In genomic region chr7:68783671-68784070, GRCh38 we compare ENCODE assay signal across 19 cellular contexts.
DNase-seq lines count a peak whose midpoint lies in the region; ATAC-seq and TF ChIP-seq lines count a peak whose summit lies in the region.
"Had no signal": no experiment of that assay in that cellular context is flagged by ENCODE, and none has a peak within 500 bp of the region (broad histone marks: within the 10 kb centered on the region; RNA-seq: fewer than 3 reads in every experiment).

No MANE protein-coding gene starts in this region.

- no peak overlapping the region for H2BK5ac ChIP-seq in neuronal stem cell (ENCODE audit: low read length)

- H3K18ac ChIP-seq in neuronal stem cell (ENCODE audit: low read length) = no peak overlapping the region

- peak overlapping the region; percentile 5 for H3K27ac Mint-ChIP-seq in mesothelial cell of epicardium
- no peak overlapping the region for H3K27ac Mint-ChIP-seq in activated naive CD8-positive, alpha-beta T cell treated with anti-CD3 and anti-CD28 coated beads, Interleukin-2, amount 50 U/mL, for 24 hours
- H3K27ac Mint-ChIP-seq: CD14-positive monocyte had no signal

- H4K8ac ChIP-seq in neuronal stem cell (ENCODE audit: low read depth, low read length) = no peak overlapping the region

- ATAC-seq in activated naive CD8-positive, alpha-beta T cell treated with anti-CD3 and anti-CD28 coated beads, Interleukin-2, amount 50 U/mL, for 24 hours = no peak

- no CpG with 5 or more reads among the region's 3 CpGs for WGBS in neuronal stem cell (ENCODE audit: extremely low coverage in 2 of 2, insufficient read length in 2 of 2, insufficient replicate concordance in 1 of 2), 2 donors

- no peak overlapping the region for H3K4ac ChIP-seq in neuronal stem cell (ENCODE audit: low read length)

- peaks cover 6% of the 10 kb centered on the region for H3K9me3 Mint-ChIP-seq in mesothelial cell of epicardium
- peaks cover 23% of the 10 kb centered on the region for H3K9me3 Mint-ChIP-seq in activated naive CD8-positive, alpha-beta T cell treated with anti-CD3 and anti-CD28 coated beads, Interleukin-2, amount 50 U/mL, for 24 hours

- peaks cover 0 to 10% of the 10 kb centered on the region in 2 donors for H3K4me1 ChIP-seq in neuronal stem cell (ENCODE audit: control insufficient read depth in 2 of 2, insufficient read depth in 1 of 2, low read depth in 1 of 2, low read length in 2 of 2)

- no peak overlapping the region for H3K14ac ChIP-seq in neuronal stem cell (ENCODE audit: low read length)

- H2BK15ac ChIP-seq in neuronal stem cell (ENCODE audit: low read length) = no peak overlapping the region

- peak; percentile 1 for DNase-seq in ELR (ENCODE audit: low read depth)
- peak; percentile 73 for DNase-seq in NCI-H226
- peak; percentile 27 for DNase-seq in choroid plexus epithelial cell (ENCODE audit: low read depth)
- no peak for DNase-seq in mesothelial cell of epicardium (ENCODE audit: low spot score in 2 of 2, unreplicated experiment in 2 of 2)
- DNase-seq in neuronal stem cell (ENCODE audit: low spot score) = no peak
- no peak for DNase-seq in cerebellar nuclear complex (lab: John Stamatoyannopoulos, UW)
- no peak for DNase-seq in ecto neural progenitor cell (ENCODE audit: low spot score)
- DNase-seq in activated naive CD8-positive, alpha-beta T cell treated with anti-CD3 and anti-CD28 coated beads, Interleukin-2, amount 50 U/mL, for 24 hours = no peak
- DNase-seq: ACHN, AML-193, DMS153, EL, HCEC 1CT, KBM-7, NCI-H1436 treated with DMSO at 0.1 percent for 48 hours, NCI-H2029 treated with DMSO at 0.1 percent for 48 hours, NCI-H510A, NCI-H82 had no signal

- H2BK12ac ChIP-seq in neuronal stem cell (ENCODE audit: low read length) = no peak overlapping the region

- H3K36me3 ChIP-seq in neuronal stem cell (replicated peaks in 1 of 2; ENCODE audit: control insufficient read depth in 2 of 2, insufficient read depth in 2 of 2, low read length in 2 of 2) = no peaks in the 10 kb centered on the region

- TF ChIP-seq CTCF in choroid plexus epithelial cell (conservative IDR thresholded peaks at IDR 0.05; ENCODE audit: low read depth, low read length) (no peak), mesothelial cell of epicardium (IDR thresholded peaks at IDR 0.05; ENCODE audit: unreplicated experiment) (no peak)

- H3K27ac ChIP-seq in neuronal stem cell (replicated peaks; ENCODE audit: low read length) = no peak overlapping the region

- H3K4me1 Mint-ChIP-seq in mesothelial cell of epicardium = peaks cover 7% of the 10 kb centered on the region
- H3K4me1 Mint-ChIP-seq in activated naive CD8-positive, alpha-beta T cell treated with anti-CD3 and anti-CD28 coated beads, Interleukin-2, amount 50 U/mL, for 24 hours = no peaks in the 10 kb centered on the region
- H3K4me1 Mint-ChIP-seq: CD14-positive monocyte had no signal

- H3K36me3 Mint-ChIP-seq in mesothelial cell of epicardium = no peaks in the 10 kb centered on the region
- no peaks in the 10 kb centered on the region for H3K36me3 Mint-ChIP-seq in activated naive CD8-positive, alpha-beta T cell treated with anti-CD3 and anti-CD28 coated beads, Interleukin-2, amount 50 U/mL, for 24 hours (ENCODE audit: low read depth)
- H3K36me3 Mint-ChIP-seq: CD14-positive monocyte had no signal

- no peak overlapping the region for H4K91ac ChIP-seq in neuronal stem cell (ENCODE audit: low read depth, low read length, poor library complexity)

- H3K79me1 ChIP-seq in neuronal stem cell (ENCODE audit: low read depth, low read length) = no peaks in the 10 kb centered on the region

- H2AK5ac ChIP-seq in neuronal stem cell (ENCODE audit: low read depth, low read length) = no peak overlapping the region

- no peak overlapping the region for H3K4me3 Mint-ChIP-seq in mesothelial cell of epicardium
- no peak overlapping the region for H3K4me3 Mint-ChIP-seq in activated naive CD8-positive, alpha-beta T cell treated with anti-CD3 and anti-CD28 coated beads, Interleukin-2, amount 50 U/mL, for 24 hours
- H3K4me3 Mint-ChIP-seq: CD14-positive monocyte had no signal

- H2BK120ac ChIP-seq in neuronal stem cell (ENCODE audit: low read depth, low read length) = no peak overlapping the region

- no peaks in the 10 kb centered on the region for H3K27me3 Mint-ChIP-seq in mesothelial cell of epicardium (ENCODE audit: low read depth)
- H3K27me3 Mint-ChIP-seq in activated naive CD8-positive, alpha-beta T cell treated with anti-CD3 and anti-CD28 coated beads, Interleukin-2, amount 50 U/mL, for 24 hours = no peaks in the 10 kb centered on the region

- no peak overlapping the region for H3K9ac ChIP-seq in neuronal stem cell (ENCODE audit: low read depth, low read length, poor library complexity)

- no peak overlapping the region for H3K4me2 ChIP-seq in neuronal stem cell (ENCODE audit: insufficient read depth, low read length, poor library complexity, severe bottlenecking)

- no peak overlapping the region for H3K23ac ChIP-seq in neuronal stem cell (ENCODE audit: low read depth, low read length, poor library complexity)

- H3K4me3 ChIP-seq in choroid plexus epithelial cell (ENCODE audit: low read depth, low read length) = no peak overlapping the region
- no peak overlapping the region for H3K4me3 ChIP-seq in neuronal stem cell (ENCODE audit: low read length in 2 of 2)

- no peaks in the 10 kb centered on the region for H3K27me3 ChIP-seq in neuronal stem cell (ENCODE audit: control insufficient read depth in 3 of 3, insufficient read depth in 3 of 3, low read depth in 1 of 3, low read length in 3 of 3)

- no peaks in the 10 kb centered on the region for H3K9me3 ChIP-seq in neuronal stem cell (replicated peaks in 1 of 2; ENCODE audit: control insufficient read depth in 2 of 2, insufficient read depth in 1 of 2, low read depth in 1 of 2, low read length in 2 of 2)

- no peak overlapping the region for H2AFZ ChIP-seq in neuronal stem cell (ENCODE audit: low read length)

Comparison
In these comparisons a context has a peak if more than half of its experiments do, and no peak if none do; other contexts are left out.
1. DNase-seq: peak in ELR (single experiment), NCI-H226 (single experiment) and choroid plexus epithelial cell (single experiment); none in mesothelial cell of epicardium (0 of 2), neuronal stem cell (single experiment), cerebellar nuclear complex (0 of 2), ecto neural progenitor cell (single experiment) and activated naive CD8-positive, alpha-beta T cell treated with anti-CD3 and anti-CD28 coated beads, Interleukin-2, amount 50 U/mL, for 24 hours (single experiment).